Comparison of ENCODE assay signal across 16 cellular contexts in the genomic region with DNA sequence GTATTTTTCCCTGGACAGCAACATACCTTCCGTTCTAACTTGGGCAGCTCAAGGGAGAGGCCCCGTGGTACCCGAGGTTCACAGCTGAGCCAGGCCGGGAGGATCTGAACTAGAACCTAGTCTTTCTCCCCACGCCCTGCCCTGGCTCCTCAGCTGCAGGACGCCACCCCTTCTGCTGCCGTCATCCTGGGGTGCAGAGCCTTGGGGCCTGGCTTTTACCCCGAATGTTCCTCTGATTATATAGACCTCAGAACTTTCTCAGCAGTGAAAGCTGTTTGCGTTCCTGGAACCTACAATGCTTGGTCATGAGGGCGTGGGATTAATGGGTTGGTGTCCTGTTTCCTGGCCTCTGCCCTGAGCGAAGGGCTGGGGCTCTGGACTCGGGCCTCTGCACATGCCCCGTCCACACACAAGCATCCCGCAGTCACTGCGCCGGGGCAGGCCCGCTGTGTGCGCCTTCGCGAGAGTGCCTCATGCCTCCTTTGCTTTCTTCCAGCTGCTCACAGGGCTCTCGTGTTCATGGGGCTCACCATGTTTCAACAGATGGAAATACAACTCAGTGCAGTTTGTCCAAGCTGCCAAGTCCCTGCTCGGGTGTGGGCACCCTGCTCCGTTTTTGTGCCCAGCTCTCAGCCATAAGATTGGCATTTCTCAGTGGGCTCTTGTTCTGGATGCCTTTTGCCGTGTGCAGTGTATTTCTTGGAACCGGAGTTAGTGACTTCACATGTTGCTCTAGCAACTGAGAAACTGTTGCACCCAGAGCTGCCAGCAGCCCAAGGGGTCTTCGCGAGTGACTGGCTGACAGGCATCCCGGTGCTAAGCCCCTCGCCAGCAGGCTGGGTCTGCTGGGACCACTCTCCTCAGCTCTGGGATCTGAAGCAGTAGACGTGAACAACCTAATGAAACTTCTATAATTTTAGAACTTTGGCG. TPM values are rescaled to one million over a fixed set of nuclear protein-coding genes. Genes with fewer than 3 reads are reported as not detected.
DNase-seq lines count a peak whose midpoint lies in the region; ATAC-seq, FAIRE-seq and TF ChIP-seq lines count a peak whose summit lies in the region.
"Had no signal": no experiment of that assay in that cellular context is flagged by ENCODE, and none has a peak within 500 bp of the region (broad histone marks: within the 10 kb centered on the region; RNA-seq: fewer than 3 reads in every experiment).

No MANE protein-coding gene starts in this region.

- no peak overlapping the region for H3K27ac Mint-ChIP-seq in activated naive CD8-positive, alpha-beta T cell treated with anti-CD3 and anti-CD28 coated beads for 36 hours
- H3K27ac Mint-ChIP-seq: activated CD8-positive, alpha-beta T cell treated with anti-CD3 and anti-CD28 coated beads, Interleukin-2, amount 10 ng/mL, durations not matched to agents 7 days and 5 days had no signal

- no peak overlapping the region for H2BK5ac ChIP-seq in H1 (ENCODE audit: low read depth, low read length)
- peak overlapping the region; percentile 37 for H2BK5ac ChIP-seq in mesendoderm (ENCODE audit: low read length)

- 0 out of 2 replicates have a peak overlapping the region, but pooled peaks have one; percentile 32 for H2BK20ac ChIP-seq in H1 (ENCODE audit: low read length)

- TF ChIP-seq CTCF in Panc1 (IDR thresholded peaks at IDR 0.05) (no peak), H1 (IDR thresholded peaks at IDR 0.05; ENCODE audit: control extremely low read depth in 1 of 3, insufficient read depth in 1 of 3, low read depth in 1 of 3, low read length in 3 of 3) (no peak)

- H3K4me3 Mint-ChIP-seq in activated naive CD8-positive, alpha-beta T cell treated with anti-CD3 and anti-CD28 coated beads for 36 hours, result no peak overlapping the region
- H3K4me3 Mint-ChIP-seq: activated CD8-positive, alpha-beta T cell treated with anti-CD3 and anti-CD28 coated beads, Interleukin-2, amount 10 ng/mL, durations not matched to agents 7 days and 5 days; H9 had no signal

- H3K9me3 ChIP-seq in Panc1 (ENCODE audit: control insufficient read depth, insufficient read depth, low read depth, low read length) (no peaks in the 10 kb centered on the region), H1 (ENCODE audit: insufficient read depth in 2 of 2, low read depth in 1 of 2, low read length in 1 of 2) (no peaks in the 10 kb centered on the region)
- H3K9me3 ChIP-seq: neutrophil, upper lobe of left lung had no signal

- H4K20me1 ChIP-seq in H1 (replicated peaks in 1 of 2; ENCODE audit: control insufficient read depth in 1 of 2, insufficient read depth in 2 of 2, low read length in 2 of 2), result no peaks in the 10 kb centered on the region

- H3K27ac ChIP-seq in Panc1 (ENCODE audit: low read length) (peak overlapping the region; percentile 92), H1 (ENCODE audit: low read depth, low read length) (no peak overlapping the region), mesendoderm (ENCODE audit: low read depth, low read length) (no peak overlapping the region)
- H3K27ac ChIP-seq: neutrophil had no signal

- H4K5ac ChIP-seq in H1 (ENCODE audit: insufficient read length, low read depth, low read length), result no peak overlapping the region
- no peak overlapping the region for H4K5ac ChIP-seq in mesendoderm (ENCODE audit: low read length)

- H2BK12ac ChIP-seq in H1 (ENCODE audit: low read depth, low read length), result peak overlapping the region; percentile 27; the same call in 1 of the 2 replicates

- H3K23me2 ChIP-seq in H1 (ENCODE audit: low read depth, low read length), result no peaks in the 10 kb centered on the region

- H3K18ac ChIP-seq in H1 (ENCODE audit: extremely low read depth, low read length) (no peak overlapping the region), mesendoderm (ENCODE audit: low read length) (no peak overlapping the region)

- no peaks in the 10 kb centered on the region for H3K9me3 Mint-ChIP-seq in activated naive CD8-positive, alpha-beta T cell treated with anti-CD3 and anti-CD28 coated beads for 36 hours
- H3K9me3 Mint-ChIP-seq: H9 had no signal

- no peaks in the 10 kb centered on the region for H3K27me3 Mint-ChIP-seq in activated naive CD8-positive, alpha-beta T cell treated with anti-CD3 and anti-CD28 coated beads for 36 hours

- H3K9ac ChIP-seq in H1 (replicated peaks in 1 of 4; ENCODE audit: extremely low read depth in 1 of 4, low read depth in 3 of 4, low read length in 3 of 4) (no peak overlapping the region), mesendoderm (ENCODE audit: low read length) (no peak overlapping the region)

- no peaks in the 10 kb centered on the region for H3K79me1 ChIP-seq in H1 (ENCODE audit: low read depth, low read length)
- no peaks in the 10 kb centered on the region for H3K79me1 ChIP-seq in mesendoderm (ENCODE audit: low read length)

- H2AK5ac ChIP-seq in H1 (ENCODE audit: low read depth, low read length), result no peak overlapping the region
- H2AK5ac ChIP-seq in mesendoderm (ENCODE audit: low read length), result no peak overlapping the region

- CTCF ChIA-PET in Panc1 (lab: Charles Lee) (no interaction called here), H1 (lab: Charles Lee; ENCODE audit: partially characterized antibody) (interaction anchor here (0.7 to 2.5 kb wide), 8 partner anchors 9 to 49 kb away, joined by 3 to 9 read pairs (median 4); partner anchors contain the start of gene SYNM)

- TF ChIP-seq RAD21 in H1 (IDR thresholded peaks at IDR 0.05 in 1 of 2, conservative IDR thresholded peaks at IDR 0.05 in 1 of 2; ENCODE audit: low read depth in 2 of 2, low read length in 2 of 2), result no peak

- WGBS in H1 (ENCODE audit: extremely low coverage in 1 of 2, insufficient coverage in 1 of 2, insufficient read length in 1 of 2, insufficient replicate concordance in 2 of 2, low coverage in 1 of 2, low lambda C conversion rate in 2 of 2, missing lambda C conversion rate in 1 of 2), 2 experiments, result 91% methylated on average over 31 of the region's 31 CpGs; no CpG with 5 or more reads in 1 of the 2 experiments
- no CpG with 5 or more reads among the region's 31 CpGs for WGBS in mesendoderm (ENCODE audit: extremely low coverage, insufficient coverage, low lambda C conversion rate)

- H3K4me2 ChIP-seq in H1 (ENCODE audit: insufficient read depth in 1 of 2, low read depth in 2 of 2, low read length in 2 of 2), result no peak overlapping the region
- H3K4me2 ChIP-seq in mesendoderm (ENCODE audit: low read length), result no peak overlapping the region

- no peaks in the 10 kb centered on the region for H3K27me3 ChIP-seq in Panc1 (ENCODE audit: control insufficient read depth, insufficient read depth, low read length)
- no peaks in the 10 kb centered on the region for H3K27me3 ChIP-seq in H1 (replicated peaks in 1 of 4; ENCODE audit: control insufficient read depth in 3 of 4, extremely low read depth in 1 of 4, insufficient read depth in 3 of 4, low read length in 3 of 4)
- H3K27me3 ChIP-seq in mesendoderm (ENCODE audit: insufficient read depth, low read length, poor library complexity), result no peaks in the 10 kb centered on the region
- H3K27me3 ChIP-seq: upper lobe of left lung had no signal

- H4K91ac ChIP-seq in H1 (replicated peaks; ENCODE audit: insufficient read length, low read length), result no peak overlapping the region

- POLR2A ChIA-PET in Panc1 (lab: Charles Lee), result interaction anchor here (0.6 kb wide), 1 partner anchor 8 kb away, joined by 3 read pairs; no protein-coding TSS in a partner anchor
- POLR2A ChIA-PET in H1 (lab: Charles Lee; ENCODE audit: partially characterized antibody), result interaction anchor here (1.7 kb wide), 1 partner anchor 9 kb away, joined by 5 read pairs; no protein-coding TSS in a partner anchor

- peak overlapping the region; percentile 16; the same call in 1 of the 2 replicates for H2BK15ac ChIP-seq in H1 (ENCODE audit: low read length)
- no peak overlapping the region for H2BK15ac ChIP-seq in mesendoderm (replicated peaks; ENCODE audit: low read depth)

- H3K56ac ChIP-seq in H1 (replicated peaks; ENCODE audit: insufficient read length, low read depth, low read length) (no peak overlapping the region), mesendoderm (ENCODE audit: low read length) (peak overlapping the region; percentile 11)

- no peak overlapping the region for H3K4ac ChIP-seq in H1 (replicated peaks; ENCODE audit: insufficient read length, low read depth, low read length)
- no peak overlapping the region for H3K4ac ChIP-seq in mesendoderm (ENCODE audit: low read depth, low read length)

- TF ChIP-seq POLR2A in H1 (IDR thresholded peaks at IDR 0.05; ENCODE audit: control extremely low read depth in 1 of 2, low read depth in 2 of 2, low read length in 2 of 2), result no peak
- TF ChIP-seq POLR2A in GM18505 (IDR thresholded peaks at IDR 0.05; ENCODE audit: borderline replicate concordance, extremely low read depth, insufficient read depth, insufficient read length), result no peak

- H3K4me1 Mint-ChIP-seq in activated naive CD8-positive, alpha-beta T cell treated with anti-CD3 and anti-CD28 coated beads for 36 hours, result no peaks in the 10 kb centered on the region

- no peak for FAIRE-seq in H1 (lab: Jason Lieb, UNC)

- H3K79me2 ChIP-seq in H1 (ENCODE audit: control insufficient read depth in 1 of 2, insufficient read depth in 2 of 2, low read length in 2 of 2), result no peaks in the 10 kb centered on the region
- no peaks in the 10 kb centered on the region for H3K79me2 ChIP-seq in mesendoderm (ENCODE audit: control insufficient read depth, insufficient read depth, low read length)

- H3K14ac ChIP-seq in H1 (ENCODE audit: insufficient read length), result no peak overlapping the region

- no TSS peak for BruUV-seq in Panc1 (replicated peaks; lab: Mats Ljungman, UMichigan)

- in situ Hi-C loops in Panc1 (cut with HindIII; ENCODE audit: low pct_unique_long_range_greater_than_20kb, low sequenced_read_pairs), result no loop called here

- ATAC-seq in Panc1, result no peak
- no peak for ATAC-seq in GM18505 (IDR thresholded peaks at IDR 0.05; ENCODE audit: unreplicated experiment)
- ATAC-seq in GM21367 (IDR thresholded peaks at IDR 0.05; ENCODE audit: unreplicated experiment), result no peak
- ATAC-seq: activated CD8-positive, alpha-beta T cell treated with anti-CD3 and anti-CD28 coated beads, Interleukin-2, amount 10 ng/mL, durations not matched to agents 7 days and 5 days had no signal

- H3K4me1 ChIP-seq in Panc1 (ENCODE audit: control insufficient read depth, insufficient read depth, low read length) (peaks cover 38% of the 10 kb centered on the region), H1 (replicated peaks in 1 of 4; ENCODE audit: control insufficient read depth in 3 of 4, insufficient read depth in 4 of 4, low read length in 3 of 4) (peaks cover 0 to 20% (median 5%) of the 10 kb centered on the region in 4 experiments; a peak in 5 of 7 replicates), mesendoderm (ENCODE audit: control insufficient read depth, low read depth, low read length) (peaks cover 7% of the 10 kb centered on the region)

- no peaks in the 10 kb centered on the region for H3K36me3 Mint-ChIP-seq in activated naive CD8-positive, alpha-beta T cell treated with anti-CD3 and anti-CD28 coated beads for 36 hours

- no peak overlapping the region for H2AFZ ChIP-seq in H1 (ENCODE audit: low read length)

- H3K23ac ChIP-seq in H1 (ENCODE audit: insufficient read length) (no peak overlapping the region), mesendoderm (ENCODE audit: low read length) (peak overlapping the region; percentile 55)

- no peak for TF ChIP-seq EP300 in H1 (IDR thresholded peaks at IDR 0.05; ENCODE audit: borderline replicate concordance in 1 of 2, low read depth in 2 of 2, low read length in 2 of 2)

- H3K4me3 ChIP-seq in Panc1 (ENCODE audit: low read depth in 2 of 2, low read length in 2 of 2) (no peak overlapping the region), H1 (ENCODE audit: extremely low read depth in 1 of 4, insufficient read depth in 2 of 4, low read depth in 3 of 4, low read length in 4 of 4) (no peak overlapping the region), mesendoderm (ENCODE audit: low read length) (no peak overlapping the region)
- H3K4me3 ChIP-seq: upper lobe of left lung had no signal

- peaks cover 5% of the 10 kb centered on the region; the same call in 1 of the 2 replicates for H3K36me3 ChIP-seq in Panc1 (ENCODE audit: control insufficient read depth, insufficient read depth, low read length)
- no peaks in the 10 kb centered on the region for H3K36me3 ChIP-seq in H1 (ENCODE audit: control insufficient read depth in 2 of 4, insufficient read depth in 4 of 4, low read length in 3 of 4)
- H3K36me3 ChIP-seq in mesendoderm (ENCODE audit: control insufficient read depth, insufficient read depth, low read length), result no peaks in the 10 kb centered on the region
- H3K36me3 ChIP-seq: neutrophil, upper lobe of left lung had no signal

- DNase-seq in Panc1 (ENCODE audit: low read depth, low spot score) (no peak), H1 (ENCODE audit: low read depth in 1 of 2, low spot score in 2 of 2) (no peak), mesendoderm (no peak), stromal cell of bone marrow (ENCODE audit: low read depth) (peak; percentile 14), occipital lobe (lab: John Stamatoyannopoulos, UW) (no peak)
- DNase-seq in activated naive CD8-positive, alpha-beta T cell treated with anti-CD3 and anti-CD28 coated beads for 36 hours, result no peak
- DNase-seq: activated CD8-positive, alpha-beta T cell treated with anti-CD3 and anti-CD28 coated beads, Interleukin-2, amount 10 ng/mL, durations not matched to agents 7 days and 5 days; activated effector memory CD4-positive, alpha-beta T cell treated with Interleukin-2 at 50 U/mL for 16 hours; AML-193; H9; NCI-H2107; NCI-H82; upper lobe of left lung had no signal

- no peak overlapping the region for H4K8ac ChIP-seq in H1 (ENCODE audit: extremely low read depth, insufficient read depth, low read length)
- no peak overlapping the region for H4K8ac ChIP-seq in mesendoderm (ENCODE audit: low read depth, low read length)

- H2BK120ac ChIP-seq in H1 (replicated peaks; ENCODE audit: low read depth, low read length) (no peak overlapping the region), mesendoderm (ENCODE audit: low read depth, low read length) (no peak overlapping the region)

- intact Hi-C loops in Panc1 (cut with micrococcal nuclease; ENCODE audit: unreplicated experiment), result no loop called here

RNA-seq across cellular contexts. Expression of gene SYNM, which starts 20.4 kb away (rescaled TPM):
- total RNA-seq in Panc1 (2021; ENCODE audit: unreplicated experiment) (38.9 TPM), occipital lobe (6.6 TPM)
- polyA plus RNA-seq in Panc1 (2012; ENCODE audit: insufficient read length), result 29.7 TPM
- 2.0 and 2.2 TPM in 2 replicates for total RNA-seq in H1 (2021; fragmentation: NEBNext Ultra II Directional; extraction: Animal tissue kit (Norgen Biotek cat#: 25700))
- polyA plus RNA-seq in H1 (2011; rRNA removed), result 0.67 and 0.89 TPM in 2 replicates
- 0.85 TPM for polyA plus RNA-seq in H1 (2011; cell fraction: cytosol; rRNA removed)
- polyA plus RNA-seq in H1 (2011; cell fraction: nucleus; rRNA removed), result 2.4 TPM
- 1.9 to 2.2 TPM (median 2.1 TPM) in 4 replicates for polyA plus RNA-seq in H1 (2012, experiment 1 of 2)
- 0.31 TPM for polyA plus RNA-seq in H1 (2012, experiment 2 of 2)
- polyA plus RNA-seq in H1 (2013, experiment 1 of 2), result 1.0 TPM
- polyA plus RNA-seq in H1 (2013, experiment 2 of 2), result 0.98 TPM
- polyA minus RNA-seq in H1 (2011; rRNA and poly(A)+ RNA removed), result 0.95 and 1.4 TPM in 2 replicates
- 1.1 TPM for polyA minus RNA-seq in H1 (2011; cell fraction: cytosol; rRNA and poly(A)+ RNA removed)
- 1.7 TPM for polyA minus RNA-seq in H1 (2011; cell fraction: nucleus; rRNA and poly(A)+ RNA removed)
- 1.8 TPM for polyA plus RNA-seq in mesendoderm (2013, experiment 1 of 2)
- polyA plus RNA-seq in mesendoderm (2013, experiment 2 of 2), result 1.8 TPM
- under 1 TPM; 0.12 to 0.14 TPM for total RNA-seq in activated naive CD8-positive, alpha-beta T cell treated with anti-CD3 and anti-CD28 coated beads for 36 hours
